26 cellular contexts compared by ENCODE assay signal in genomic region chr20:58709013-58709702, GRCh38. TPM values are rescaled to one million over a fixed set of nuclear protein-coding genes. Genes with fewer than 3 reads are reported as not detected.
DNase-seq lines count a peak whose midpoint lies in the region; ATAC-seq, FAIRE-seq and TF ChIP-seq lines count a peak whose summit lies in the region.
"Had no signal": no experiment of that assay in that cellular context is flagged by ENCODE, and none has a peak within 500 bp of the region (broad histone marks: within the 10 kb centered on the region; RNA-seq: fewer than 3 reads in every experiment).

No MANE protein-coding gene starts in this region.

- no peak for TF ChIP-seq EP300 in GM12878 (IDR thresholded peaks at IDR 0.05; ENCODE audit: borderline replicate concordance in 1 of 2, control insufficient read depth in 1 of 2, low read depth in 2 of 2, low read length in 2 of 2)

- H3F3A ChIP-seq in GM23338 (replicated peaks; ENCODE audit: low read depth), result no peaks in the 10 kb centered on the region

- no peak for FAIRE-seq in GM12878 (lab: Jason Lieb, UNC)

- H3K9me3 ChIP-seq in GM12878 (replicated peaks; ENCODE audit: control insufficient read depth, insufficient read depth, low read length), result no peaks in the 10 kb centered on the region
- H3K9me3 ChIP-seq: adrenal gland, BLaER1, left lung, SJSA1, uterus had no signal

- H3K27me3 Mint-ChIP-seq in GM23338 (ENCODE audit: insufficient read depth, low read depth, poor library complexity), result peaks cover 8% of the 10 kb centered on the region
- no peaks in the 10 kb centered on the region for H3K27me3 Mint-ChIP-seq in osteocyte (ENCODE audit: unreplicated experiment)
- H3K27me3 Mint-ChIP-seq: brain, progenitor cell of endocrine pancreas had no signal

- peaks cover 27% of the 10 kb centered on the region for H3K36me3 Mint-ChIP-seq in GM23338 (ENCODE audit: low read depth)
- H3K36me3 Mint-ChIP-seq in osteocyte (ENCODE audit: unreplicated experiment), result peaks cover 11% of the 10 kb centered on the region

- H3K9me2 ChIP-seq in GM23338 (ENCODE audit: insufficient read depth), result no peaks in the 10 kb centered on the region

- no peak overlapping the region for H3K9ac ChIP-seq in GM12878 (ENCODE audit: control insufficient read depth, insufficient read depth, low read length)
- H3K9ac ChIP-seq: BLaER1, GM23248 had no signal

- CTCF ChIA-PET in GM12878 (lab: Yijun Ruan, JAX), result no interaction called here

- H3K4me3 ChIP-seq in GM23338 (no peak overlapping the region), GM12878 (no peak overlapping the region)
- H3K4me3 ChIP-seq: adrenal gland, BLaER1, GM23248, left lung, SJSA1, uterus had no signal

- H3K27ac Mint-ChIP-seq in GM23338 (peak overlapping the region; percentile 3; the same call in 1 of the 2 replicates), osteocyte (ENCODE audit: unreplicated experiment) (no peak overlapping the region)
- H3K27ac Mint-ChIP-seq: progenitor cell of endocrine pancreas had no signal

- 0 out of 2 replicates have a peak, but pooled peaks cover 5% of the 10 kb centered on the region for H3K36me3 ChIP-seq in GM23338 (ENCODE audit: insufficient read depth)
- H3K36me3 ChIP-seq in GM12878 (ENCODE audit: control insufficient read depth in 2 of 2, insufficient read depth in 2 of 2, low read length in 1 of 2), result no peaks in the 10 kb centered on the region
- H3K36me3 ChIP-seq: uterus had no signal

- TF ChIP-seq RAD21 in GM12878 (IDR thresholded peaks at IDR 0.05; ENCODE audit: insufficient read depth, low read depth, low read length), result no peak

- WGBS in GM12878 (ENCODE audit: insufficient coverage, insufficient replicate concordance, low lambda C conversion rate, missing lambda C conversion rate), result 76% methylated on average over 9 of the region's 9 CpGs

- ATAC-seq in GM23338 (no peak), GM12878 (no peak), GM21717 (IDR thresholded peaks at IDR 0.05; ENCODE audit: unreplicated experiment) (no peak)
- ATAC-seq: left lung had no signal

- H3K27me3 ChIP-seq in GM23338 (ENCODE audit: insufficient read depth) (no peaks in the 10 kb centered on the region), GM12878 (replicated peaks in 1 of 2; ENCODE audit: control insufficient read depth in 2 of 2, insufficient read depth in 2 of 2, low read length in 1 of 2) (no peaks in the 10 kb centered on the region)
- H3K27me3 ChIP-seq: adrenal gland, BLaER1, left lung, SJSA1, uterus had no signal

- TF ChIP-seq POLR2A in GM12878 (IDR thresholded peaks at IDR 0.05; ENCODE audit: low read depth, low read length), result no peak

- H3K4me1 Mint-ChIP-seq in GM23338 (0 out of 3 replicates have a peak, but pooled peaks cover 5% of the 10 kb centered on the region), osteocyte (ENCODE audit: unreplicated experiment) (no peaks in the 10 kb centered on the region)

- SMC1A ChIA-PET in GM12878 (lab: Charles Lee; ENCODE audit: uncharacterized antibody, unreplicated experiment), result no interaction called here

- TF ChIP-seq CTCF in GM23338 (conservative IDR thresholded peaks at IDR 0.05; ENCODE audit: low read depth in 2 of 2), result no peak
- TF ChIP-seq CTCF in GM12878 (IDR thresholded peaks at IDR 0.05 in 2 of 3, conservative IDR thresholded peaks at IDR 0.05 in 1 of 3; ENCODE audit: control insufficient read depth in 2 of 3, extremely low read depth in 1 of 3, insufficient read depth in 1 of 3, low read depth in 3 of 3, low read length in 3 of 3), result no peak
- no peak for TF ChIP-seq CTCF in osteocyte (IDR thresholded peaks at IDR 0.05)

- in situ Hi-C loops in GM12878 (cut with MboI), result no loop called here

- H3K79me2 ChIP-seq in GM23338 (replicated peaks; ENCODE audit: insufficient read depth) (no peaks in the 10 kb centered on the region), GM12878 (ENCODE audit: control insufficient read depth, insufficient read depth, low read length) (no peaks in the 10 kb centered on the region)

- POLR2A ChIA-PET in GM12878 (lab: Charles Lee), result no interaction called here

- H3K27ac ChIP-seq in GM23338 (ENCODE audit: low read depth) (no peak overlapping the region), GM12878 (ENCODE audit: control insufficient read depth, insufficient read depth) (no peak overlapping the region)
- H3K27ac ChIP-seq: adrenal gland, BLaER1, GM23248, left lung, SJSA1, uterus had no signal

- H4K20me1 ChIP-seq in GM23338 (replicated peaks; ENCODE audit: insufficient read depth), result no peaks in the 10 kb centered on the region
- no peaks in the 10 kb centered on the region for H4K20me1 ChIP-seq in GM12878 (ENCODE audit: control insufficient read depth, insufficient read depth)

- RAD21 ChIA-PET in GM12878 (lab: Charles Lee; ENCODE audit: unreplicated experiment), result no interaction called here

- intact Hi-C loops in GM12878 (cut with micrococcal nuclease; ENCODE audit: unreplicated experiment), result no loop called here

- TSS peak; percentile 45 for BruUV-seq in GM12878 (replicated peaks; lab: Mats Ljungman, UMichigan)

- H3K4me2 ChIP-seq in GM23338 (no peak overlapping the region), GM12878 (ENCODE audit: control insufficient read depth, insufficient read depth) (no peak overlapping the region)
- H3K4me2 ChIP-seq: BLaER1 had no signal

- H3K4me3 Mint-ChIP-seq in GM23338 (no peak overlapping the region), osteocyte (ENCODE audit: unreplicated experiment) (no peak overlapping the region)
- H3K4me3 Mint-ChIP-seq: brain had no signal

- peak; percentile 48 for DNase-seq in activated CD8-positive, alpha-beta memory T cell treated with anti-CD3 and anti-CD28 coated beads for 24 hours
- DNase-seq in activated CD8-positive, alpha-beta memory T cell treated with anti-CD3 and anti-CD28 coated beads, Interleukin-2, amount 50 U/mL, for 4 hours, result no peak
- DNase-seq in GM23338 (ENCODE audit: low spot score) (no peak), GM12878 (ENCODE audit: low read depth, low spot score) (no peak), osteocyte (ENCODE audit: extremely low spot score, unreplicated experiment) (peak; percentile 70)
- DNase-seq in activated CD4-positive, CD25-positive, alpha-beta regulatory T cell (lab: John Stamatoyannopoulos, UW), result no peak
- no peak for DNase-seq in effector CD4-positive, alpha-beta T cell
- DNase-seq: activated gamma-delta T cell; effector memory CD4-positive, alpha-beta T cell; erythroblast; foreskin fibroblast; GDM1; GM23248; KG1; MM.1S; NCI-H146; NCI-H2171; substantia nigra had no signal

- H3K4me1 ChIP-seq in GM23338 (ENCODE audit: insufficient read depth) (no peaks in the 10 kb centered on the region), GM12878 (ENCODE audit: control insufficient read depth, insufficient read depth, low read length) (no peaks in the 10 kb centered on the region)
- H3K4me1 ChIP-seq: adrenal gland, left lung, SJSA1, uterus had no signal

- H2AFZ ChIP-seq in GM23338 (no peak overlapping the region), GM12878 (ENCODE audit: control insufficient read depth, low read depth, low read length) (no peak overlapping the region)
- H2AFZ ChIP-seq: GM23248 had no signal

- H3K9me3 Mint-ChIP-seq in GM23338, result peaks cover 4% of the 10 kb centered on the region; the same call in 2 of the 3 replicates
- H3K9me3 Mint-ChIP-seq in osteocyte (ENCODE audit: unreplicated experiment), result peaks cover 5% of the 10 kb centered on the region

TF ChIP-seq in GM23338, 12 proteins besides CTCF, POLR2A, EP300 and RAD21 (continues in another document):
- TF ChIP-seq EZH2 (IDR thresholded peaks at IDR 0.05; ENCODE audit: low read depth, unreplicated experiment), result no peak

TF ChIP-seq in GM12878, 131 proteins besides CTCF, POLR2A, EP300 and RAD21 (continues in another document):
- no peak for TF ChIP-seq PML (IDR thresholded peaks at IDR 0.05; ENCODE audit: low read length)

RNA-seq across cellular contexts. Expression of gene NPEPL1, which starts 16.6 kb away (rescaled TPM):
- total RNA-seq in GM23338 (2014; rRNA removed; shearing (Covaris generic)), result 24.1 and 30.0 TPM in 2 replicates
- polyA plus RNA-seq in GM23338 (2016; fragmentation: Nextera tagmentation; extraction: Ambion mirVana), result 17.8 and 23.5 TPM in 2 replicates
- 28.9 and 36.2 TPM in 2 replicates for total RNA-seq in GM12878 (2013; cell fraction: nucleolus; rRNA removed)
- 12.2 and 14.1 TPM in 2 replicates for total RNA-seq in GM12878 (2014; rRNA removed)
- total RNA-seq in GM12878 (2014; rRNA removed; fragmentation: Illumina TruSeq; extraction: Trizol), result 8.0 and 9.0 TPM in 2 replicates
- total RNA-seq in GM12878 (2021), result 19.5 and 21.3 TPM in 2 replicates
- 8.5 TPM for polyA plus RNA-seq in GM12878 (2011; ENCODE audit: low read depth)
- 1.8 and 3.1 TPM in 2 replicates for polyA plus RNA-seq in GM12878 (2011; rRNA removed)
- 2.6 and 4.7 TPM in 2 replicates for polyA plus RNA-seq in GM12878 (2011; cell fraction: cytosol; rRNA removed)
- 94.4 and 121 TPM in 2 replicates for polyA plus RNA-seq in GM12878 (2011; cell fraction: nucleus; rRNA removed)
- polyA plus RNA-seq in GM12878 (2012), result 24.8 and 27.2 TPM in 2 replicates
- 1.6 and 6.1 TPM in 2 replicates for polyA plus RNA-seq in GM12878 (2014; fragmentation: Illumina TruSeq; extraction: Trizol)
- polyA plus RNA-seq in GM12878 (2014; fragmentation: Nextera tagmentation; extraction: Ambion mirVana), result under 1 TPM; 0.08 to 0.80 TPM
- 20.0 and 23.1 TPM in 2 replicates for polyA plus RNA-seq in GM12878 (2014; rRNA removed)
- polyA plus RNA-seq in GM12878 (2016; fragmentation: Nextera tagmentation; extraction: Ambion mirVana), result 10 to 100 TPM; 11.4 to 13.1 TPM
- polyA minus RNA-seq in GM12878 (2011; rRNA and poly(A)+ RNA removed), result 0.88 and 3.5 TPM in 2 replicates
- polyA minus RNA-seq in GM12878 (2011; cell fraction: cytosol; rRNA and poly(A)+ RNA removed), result 1.6 and 3.2 TPM in 2 replicates
- polyA minus RNA-seq in GM12878 (2011; cell fraction: nucleus; rRNA and poly(A)+ RNA removed), result 11.4 and 21.0 TPM in 2 replicates
- total RNA-seq in osteocyte, result 13.1 and 13.6 TPM in 2 replicates

RNA-seq across cellular contexts. Expression of gene STX16, which starts 58.1 kb away (rescaled TPM):
- 66.5 and 70.5 TPM in 2 replicates for total RNA-seq in GM23338 (2014; rRNA removed; shearing (Covaris generic))
- polyA plus RNA-seq in GM23338 (2016; fragmentation: Nextera tagmentation; extraction: Ambion mirVana), result 27.7 and 31.2 TPM in 2 replicates
- 111 and 113 TPM in 2 replicates for total RNA-seq in GM12878 (2013; cell fraction: nucleolus; rRNA removed)
- 18.7 and 22.8 TPM in 2 replicates for total RNA-seq in GM12878 (2014; rRNA removed)
- 21.7 and 22.4 TPM in 2 replicates for total RNA-seq in GM12878 (2014; rRNA removed; fragmentation: Illumina TruSeq; extraction: Trizol)
- 44.9 and 49.4 TPM in 2 replicates for total RNA-seq in GM12878 (2021)
- polyA plus RNA-seq in GM12878 (2011; ENCODE audit: low read depth), result 36.0 TPM
- 66.6 and 83.2 TPM in 2 replicates for polyA plus RNA-seq in GM12878 (2011; rRNA removed)
- 46.1 and 49.4 TPM in 2 replicates for polyA plus RNA-seq in GM12878 (2011; cell fraction: cytosol; rRNA removed)
- 110 and 121 TPM in 2 replicates for polyA plus RNA-seq in GM12878 (2011; cell fraction: nucleus; rRNA removed)
- polyA plus RNA-seq in GM12878 (2012), result 51.8 and 60.4 TPM in 2 replicates
- polyA plus RNA-seq in GM12878 (2014; fragmentation: Illumina TruSeq; extraction: Trizol), result 54.4 and 66.8 TPM in 2 replicates
- polyA plus RNA-seq in GM12878 (2014; fragmentation: Nextera tagmentation; extraction: Ambion mirVana), result 10 to 100 TPM in 1 of 2 experiments, 1 to 10 TPM in 1; 6.3 to 11.1 TPM
- polyA plus RNA-seq in GM12878 (2014; rRNA removed), result 64.3 and 68.4 TPM in 2 replicates
- 10 to 100 TPM; 34.9 to 36.7 TPM for polyA plus RNA-seq in GM12878 (2016; fragmentation: Nextera tagmentation; extraction: Ambion mirVana)
- 24.7 and 43.2 TPM in 2 replicates for polyA minus RNA-seq in GM12878 (2011; rRNA and poly(A)+ RNA removed)
- 8.6 and 18.4 TPM in 2 replicates for polyA minus RNA-seq in GM12878 (2011; cell fraction: cytosol; rRNA and poly(A)+ RNA removed)
- 21.6 and 32.1 TPM in 2 replicates for polyA minus RNA-seq in GM12878 (2011; cell fraction: nucleus; rRNA and poly(A)+ RNA removed)
- 66.9 and 67.0 TPM in 2 replicates for total RNA-seq in osteocyte

Comparison
In these comparisons a context has a peak if more than half of its experiments do, and no peak if none do; other contexts are left out.
1. DNase-seq: peak in activated CD8-positive, alpha-beta memory T cell treated with anti-CD3 and anti-CD28 coated beads for 24 hours (single experiment) and osteocyte (single experiment); none in activated CD8-positive, alpha-beta memory T cell treated with anti-CD3 and anti-CD28 coated beads, Interleukin-2, amount 50 U/mL, for 4 hours (single experiment), GM23338 (single experiment), GM12878 (single experiment), activated CD4-positive, CD25-positive, alpha-beta regulatory T cell (0 of 4) and effector CD4-positive, alpha-beta T cell (single experiment).